ENCODE assay signal across 8 cellular contexts in the genomic region with DNA sequence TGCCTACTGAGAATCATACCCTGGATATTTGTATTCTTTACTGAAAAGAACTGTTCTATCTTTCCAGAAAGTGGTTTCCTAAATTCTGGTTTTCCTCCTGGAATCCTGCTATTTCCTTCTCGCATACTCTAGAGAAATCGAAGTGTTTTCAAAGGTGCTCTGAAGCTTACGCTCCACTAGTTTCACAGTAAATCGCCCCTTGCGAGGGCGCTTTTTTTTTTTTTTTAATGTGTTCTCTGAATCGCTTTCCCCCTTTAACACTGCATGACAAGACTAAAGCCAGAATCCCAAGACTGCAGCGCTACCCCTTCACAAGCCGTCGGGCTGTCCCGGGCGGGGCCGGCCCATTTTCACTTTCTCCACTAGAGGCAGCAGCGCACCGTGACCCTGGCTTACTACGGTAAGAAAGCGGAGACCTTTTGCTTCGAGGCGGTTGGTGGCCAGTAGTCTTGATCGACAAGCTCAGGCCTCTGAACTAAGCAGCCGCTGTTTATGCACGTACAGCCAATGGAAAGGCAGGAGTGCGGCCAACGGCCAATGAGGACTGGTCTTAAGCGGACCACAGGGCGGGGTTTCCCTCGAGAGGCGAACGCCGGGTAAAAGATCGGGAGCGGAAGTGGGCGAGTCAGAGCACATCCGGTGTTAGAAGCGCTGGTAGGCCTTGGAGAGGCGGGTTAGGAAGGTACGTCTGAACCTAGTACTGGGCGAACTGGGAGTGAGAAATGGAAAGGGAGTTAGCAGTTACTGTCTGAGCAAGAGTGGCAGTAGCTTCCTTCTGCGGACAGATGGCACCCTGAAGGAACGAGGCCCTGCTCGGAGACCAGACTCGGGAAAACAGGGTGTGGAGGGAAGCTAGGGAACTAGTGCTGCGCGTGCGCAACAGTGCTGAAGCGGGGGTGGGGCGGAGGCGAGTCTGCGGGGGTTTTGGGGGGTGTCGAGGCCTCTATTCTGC. TPM values are rescaled to one million over a fixed set of nuclear protein-coding genes. Genes with fewer than 3 reads are reported as not detected.
DNase-seq lines count a peak whose midpoint lies in the region; ATAC-seq and TF ChIP-seq lines count a peak whose summit lies in the region.

A gene with protein sequence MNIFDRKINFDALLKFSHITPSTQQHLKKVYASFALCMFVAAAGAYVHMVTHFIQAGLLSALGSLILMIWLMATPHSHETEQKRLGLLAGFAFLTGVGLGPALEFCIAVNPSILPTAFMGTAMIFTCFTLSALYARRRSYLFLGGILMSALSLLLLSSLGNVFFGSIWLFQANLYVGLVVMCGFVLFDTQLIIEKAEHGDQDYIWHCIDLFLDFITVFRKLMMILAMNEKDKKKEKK (plus strand): TSS at position 628 of the 952 bp plus-strand sequence. CDS start 10,937 bp downstream, outside the sequence.

- no peak within 1 kb of the TSS for H2BK12ac ChIP-seq in trophoblast cell (ENCODE audit: low read length)

- peak within 1 kb of the TSS; percentile 93 for H3K14ac ChIP-seq in trophoblast cell (ENCODE audit: low read length)

- peak within 1 kb of the TSS; percentile 93 for H4K91ac ChIP-seq in trophoblast cell (ENCODE audit: low read depth, low read length)

- H3K27me3 ChIP-seq in adipocyte (replicated peaks; ENCODE audit: control insufficient read depth, insufficient read depth, low read length) = no peaks in the 10 kb centered on the region
- no peaks in the 10 kb centered on the region for H3K27me3 ChIP-seq in cardiac muscle cell
- H3K27me3 ChIP-seq in trophoblast cell (ENCODE audit: insufficient read depth, low read length) = no peaks in the 10 kb centered on the region

- peak within 1 kb of the TSS; percentile 97 for H2BK5ac ChIP-seq in trophoblast cell (ENCODE audit: low read depth, low read length, poor library complexity)

- peaks cover 13% of the 10 kb centered on the region for H3K36me3 Mint-ChIP-seq in type B pancreatic cell

- peak within 1 kb of the TSS; percentile 98 for H3K4me3 Mint-ChIP-seq in type B pancreatic cell

- peak; percentile 93 for ATAC-seq in HG02759 (IDR thresholded peaks at IDR 0.05; ENCODE audit: unreplicated experiment)

- TF ChIP-seq CTCF in GM12872 (IDR thresholded peaks at IDR 0.05; ENCODE audit: insufficient read depth, low read depth, low read length) = peak; percentile 92
- peak; percentile 94 for TF ChIP-seq CTCF in cardiac muscle cell (IDR thresholded peaks at IDR 0.05; ENCODE audit: low read depth, low read length)
- peak; percentile 96 for TF ChIP-seq CTCF in type B pancreatic cell (conservative IDR thresholded peaks at IDR 0.05)

- H3K79me1 ChIP-seq in trophoblast cell (ENCODE audit: low read length) = peaks cover 6% of the 10 kb centered on the region

- WGBS in trophoblast cell (ENCODE audit: extremely low coverage, insufficient coverage, insufficient read length) = no CpG with 5 or more reads among the region's 50 CpGs

- H3K4me3 ChIP-seq in adipocyte (ENCODE audit: low read length) = peak within 1 kb of the TSS; percentile 88
- peak within 1 kb of the TSS; percentile 83 for H3K4me3 ChIP-seq in cardiac muscle cell
- peak within 1 kb of the TSS; percentile 93 for H3K4me3 ChIP-seq in trophoblast cell (ENCODE audit: low read depth, low read length)

- peaks cover 19% of the 10 kb centered on the region for H3K79me2 ChIP-seq in trophoblast cell (ENCODE audit: control insufficient read depth, insufficient read depth, low read length, poor library complexity)

- peaks cover 21% of the 10 kb centered on the region for H3K4me1 Mint-ChIP-seq in type B pancreatic cell (ENCODE audit: unreplicated experiment)

- peaks cover 9% of the 10 kb centered on the region for H3K27me3 Mint-ChIP-seq in type B pancreatic cell

- H3K9me3 Mint-ChIP-seq in type B pancreatic cell = no peaks in the 10 kb centered on the region

- H3K9ac ChIP-seq in adipocyte (ENCODE audit: low read length) (peak within 1 kb of the TSS; percentile 94), trophoblast cell (ENCODE audit: low read length) (peak within 1 kb of the TSS; percentile 98)

- H3K18ac ChIP-seq in trophoblast cell (ENCODE audit: low read length) = peak within 1 kb of the TSS; percentile 97

- peak within 1 kb of the TSS; percentile 80 for H2BK120ac ChIP-seq in trophoblast cell (ENCODE audit: insufficient read depth, low read length, poor library complexity)

- no peak within 1 kb of the TSS for H3K23ac ChIP-seq in trophoblast cell (ENCODE audit: low read length)

- H3K4me2 ChIP-seq in trophoblast cell (ENCODE audit: low read length) = peak within 1 kb of the TSS; percentile 90

- peak within 1 kb of the TSS; percentile 71 for H2AK5ac ChIP-seq in trophoblast cell (ENCODE audit: low read length)

- H3K36me3 ChIP-seq in adipocyte (ENCODE audit: control insufficient read depth, insufficient read depth, low read length, severe bottlenecking) = no peaks in the 10 kb centered on the region
- H3K36me3 ChIP-seq in cardiac muscle cell = no peaks in the 10 kb centered on the region
- no peaks in the 10 kb centered on the region for H3K36me3 ChIP-seq in trophoblast cell (ENCODE audit: control insufficient read depth in 1 of 2, insufficient read depth in 2 of 2, low read length in 2 of 2)

- peak within 1 kb of the TSS; percentile 90 for H4K12ac ChIP-seq in trophoblast cell (ENCODE audit: low read depth, low read length)

- peak within 1 kb of the TSS; percentile 89 for H2AFZ ChIP-seq in trophoblast cell (ENCODE audit: insufficient read depth, low read length, poor library complexity)

- H3K4me1 ChIP-seq in adipocyte (ENCODE audit: control insufficient read depth, insufficient read depth, low read length) = peaks cover 24% of the 10 kb centered on the region
- H3K4me1 ChIP-seq in cardiac muscle cell (ENCODE audit: low read depth) = peaks cover 29% of the 10 kb centered on the region
- peaks cover 5 to 10% of the 10 kb centered on the region in 2 experiments for H3K4me1 ChIP-seq in trophoblast cell (ENCODE audit: control insufficient read depth in 1 of 2, insufficient read depth in 2 of 2, low read length in 2 of 2)

- H3K27ac ChIP-seq in cardiac muscle cell (peak within 1 kb of the TSS; percentile 98), trophoblast cell (ENCODE audit: low read depth, low read length) (peak within 1 kb of the TSS; percentile 97)

- H3K4ac ChIP-seq in trophoblast cell (ENCODE audit: low read depth, low read length) = peak within 1 kb of the TSS; percentile 96

- H3K27ac Mint-ChIP-seq in type B pancreatic cell = peak within 1 kb of the TSS; percentile 98

- DNase-seq in NCI-H1417 (lab: John Stamatoyannopoulos, UW) (peak; percentile 99 to 100 (median 100)), SW480 (ENCODE audit: low spot score) (peak; percentile 100), adipocyte (ENCODE audit: low read depth) (peak; percentile 100), cardiac muscle cell (ENCODE audit: low read depth in 1 of 2, low spot score in 1 of 2) (peak; percentile 100), trophoblast cell (peak; percentile 100), type B pancreatic cell (ENCODE audit: extremely low spot score, unreplicated experiment) (peak; percentile 96)

- H3K9me3 ChIP-seq in adipocyte (ENCODE audit: control insufficient read depth, low read length) (no peaks in the 10 kb centered on the region), cardiac muscle cell (ENCODE audit: low read depth) (no peaks in the 10 kb centered on the region), trophoblast cell (ENCODE audit: insufficient read depth, low read depth, low read length) (no peaks in the 10 kb centered on the region)

- H4K8ac ChIP-seq in trophoblast cell (ENCODE audit: low read depth, low read length) = peak within 1 kb of the TSS; percentile 97

RNA-seq across cellular contexts. Expression of the gene that starts here (rescaled TPM):
- 192 and 232 TPM in 2 replicates for total RNA-seq in cardiac muscle cell
- polyA plus RNA-seq in cardiac muscle cell = 388 and 524 TPM in 2 replicates
- 538 and 588 TPM in 2 replicates for polyA plus RNA-seq in trophoblast cell (2013)
- total RNA-seq in type B pancreatic cell (ENCODE audit: low replicate concordance) = 497 and 686 TPM in 2 replicates

Comparison
In these comparisons a context has a peak if more than half of its experiments do, and no peak if none do; other contexts are left out.
1. Peak in every context shown above with its lines: DNase-seq, ATAC-seq, H3K4me3 ChIP-seq and H3K27ac ChIP-seq.